8 cellular contexts compared by ENCODE assay signal in genomic region chr19:12720851-12721655, GRCh38. TPM values are rescaled to one million over a fixed set of nuclear protein-coding genes. Genes with fewer than 3 reads are reported as not detected.
DNase-seq lines count a peak whose midpoint lies in the region; ATAC-seq and TF ChIP-seq lines count a peak whose summit lies in the region.

No MANE protein-coding gene starts in this region.

- 3 to 8% methylated on average over 53 to 57 of the region's 59 CpGs for WGBS in lower leg skin, 2 donors

- no peaks in the 10 kb centered on the region for H3K9me3 ChIP-seq in tibial artery

- no peaks in the 10 kb centered on the region for H3K27me3 ChIP-seq in tibial artery

- no peak for TF ChIP-seq POLR2A in lower leg skin (IDR thresholded peaks at IDR 0.05)

- H3K4me1 ChIP-seq in tibial artery, result peaks cover 0 to 47% (median 33%) of the 10 kb centered on the region in 4 donors

- no peak for ATAC-seq in central memory CD8-positive, alpha-beta T cell (replicated peaks; ENCODE audit: extremely low read depth, poor library complexity, severe bottlenecking)

- H3K4me3 ChIP-seq in lower leg skin (ENCODE audit: low read depth, poor library complexity, severe bottlenecking) (peak overlapping the region; percentile 88), tibial artery (peak overlapping the region; percentile 90 to 91)

- H3K36me3 ChIP-seq in tibial artery, result peaks cover 0 to 32% (median 19%) of the 10 kb centered on the region in 3 donors

- H3K27ac Mint-ChIP-seq in central memory CD8-positive, alpha-beta T cell (ENCODE audit: low read depth), result peak overlapping the region; percentile 95

- peaks cover 24% of the 10 kb centered on the region for H3K36me3 Mint-ChIP-seq in central memory CD8-positive, alpha-beta T cell (ENCODE audit: insufficient read depth)

- DNase-seq in NCI-H2227 (lab: John Stamatoyannopoulos, UW; ENCODE audit: unreplicated experiment) (peak; percentile 53), lower leg skin (ENCODE audit: low spot score in 2 of 2) (no peak), tibial artery (no peak), COLO668 (lab: John Stamatoyannopoulos, UW; ENCODE audit: unreplicated experiment) (no peak), islet precursor cell (no peak)
- no peak for DNase-seq in central memory CD8-positive, alpha-beta T cell (ENCODE audit: low spot score in 2 of 2)
- DNase-seq in activated CD8-positive, alpha-beta memory T cell treated with anti-CD3 and anti-CD28 coated beads, Interleukin-2, amount 50 U/mL, for 48 hours, result no peak

- TF ChIP-seq CTCF in C4-2B (conservative IDR thresholded peaks at IDR 0.05) (no peak), lower leg skin (IDR thresholded peaks at IDR 0.05) (no peak), tibial artery (IDR thresholded peaks at IDR 0.05) (no peak)

- H3K27ac ChIP-seq in C4-2B, result peak overlapping the region; percentile 92
- peak overlapping the region; percentile 89 to 96 for H3K27ac ChIP-seq in tibial artery

- peak overlapping the region; percentile 89 for H3K4me3 Mint-ChIP-seq in central memory CD8-positive, alpha-beta T cell

- no peaks in the 10 kb centered on the region for H3K9me3 Mint-ChIP-seq in central memory CD8-positive, alpha-beta T cell

- no peaks in the 10 kb centered on the region for H3K27me3 Mint-ChIP-seq in central memory CD8-positive, alpha-beta T cell

- peaks cover 39% of the 10 kb centered on the region for H3K4me1 Mint-ChIP-seq in central memory CD8-positive, alpha-beta T cell

- intact Hi-C loops in lower leg skin (cut with DNase I; ENCODE audit: low total_unique reads) (no loop called here), tibial artery (cut with DNase I; ENCODE audit: low total_unique reads) (loop anchor here (5.0 kb wide), 1 partner anchor 794 kb away; the partner anchor contains the start of gene ZNF700)

RNA-seq across cellular contexts. Expression of gene TNPO2, which starts 2.7 kb away (rescaled TPM):
- total RNA-seq in lower leg skin, result 100 to 1,000 TPM in 1 of 4 donors, 10 to 100 TPM in 3; 58.3 to 160 (median 89.9) TPM

RNA-seq across cellular contexts. Expression of gene TRIR, which starts 13.4 kb away (rescaled TPM):
- 100 to 1,000 TPM; 358 to 439 (median 390) TPM for total RNA-seq in lower leg skin

RNA-seq across cellular contexts. Expression of gene GET3, which starts 16.2 kb away (rescaled TPM):
- 10 to 100 TPM; 43.2 to 63.2 (median 53.4) TPM for total RNA-seq in lower leg skin

RNA-seq across cellular contexts. Expression of gene FBXW9, which starts 24.6 kb away (rescaled TPM):
- 10 to 100 TPM in 3 of 4 donors, 1 to 10 TPM in 1; 7.2 to 21.4 (median 13.1) TPM for total RNA-seq in lower leg skin

RNA-seq across cellular contexts. Expression of gene BEST2, which starts 30.5 kb away (rescaled TPM):
- total RNA-seq in lower leg skin, result 100 to 1,000 TPM in 2 of 4 donors, 10 to 100 TPM in 2; 58.3 to 116 (median 85.5) TPM
